Comparison of ENCODE assay signal across 21 cellular contexts in genomic region chr14:19408519-19408918, GRCh38. TPM values are rescaled to one million over a fixed set of nuclear protein-coding genes. Genes with fewer than 3 reads are reported as not detected.
"Had no signal": no experiment of that assay in that cellular context is flagged by ENCODE, and none has a peak within 500 bp of the region (broad histone marks: within the 10 kb centered on the region; RNA-seq: fewer than 3 reads in every experiment).

No MANE protein-coding gene starts in this region.

RNA-seq across cellular contexts. Expression of gene POTEG, which starts 25.6 kb away (rescaled TPM):
- total RNA-seq: activated naive CD4-positive, alpha-beta T cell treated with anti-CD3 and anti-CD28 coated beads for 36 hours; activated naive CD4-positive, alpha-beta T cell treated with anti-CD3 and anti-CD28 coated beads, Interleukin-2, amount 50 U/mL, for 72 hours; activated naive CD8-positive, alpha-beta T cell treated with anti-CD3 and anti-CD28 coated beads for 36 hours; activated naive CD8-positive, alpha-beta T cell treated with anti-CD3 and anti-CD28 coated beads, Interleukin-2, amount 10 ng/mL, durations not matched to agents 7 days and 5 days; activated T-cell treated with anti-CD3 and anti-CD28 coated beads, Interleukin-2, amount 50 U/mL, for 4 hours; activated T-cell treated with anti-CD3 and anti-CD28 coated beads, Interleukin-2, amount 50 U/mL, for 72 hours; activated T-helper 1 cell treated with anti-CD3 and anti-CD28 coated beads, Interleukin-12 subunit alpha, Interleukin-12 subunit beta, Interleukin-2, Interleukin-4 antibody, amounts not matched to agents 30 ng/mL and 10 ng/mL and 1 ng/mL, durations not matched to agents 14 hours and 24 hours and 36 hours; activated T-helper 17 cell treated with anti-CD3 and anti-CD28 coated beads, Interleukin-2, amount 50 U/mL, for 72 hours; activated T-helper 2 cell treated with anti-CD3 and anti-CD28 coated beads, Interferon-gamma antibody, Interleukin-2, Interleukin-4, amounts not matched to agents 10 μg/mL and 5 μg/mL and 100 μg/mL, durations not matched to agents 14 hours and 24 hours and 36 hours; adrenal gland; aorta; ascending aorta; astrocyte; body of pancreas; breast epithelium; bronchial epithelial cell; cardiac muscle cell; cardiac septum; cerebellum; chondrocyte had no signal
- polyA plus RNA-seq: adipose tissue, adrenal gland, aorta, cardiac muscle cell had no signal
